22 cellular contexts compared by ENCODE assay signal in genomic region chr15:68201879-68202261, GRCh38. TPM values are rescaled to one million over a fixed set of nuclear protein-coding genes. Genes with fewer than 3 reads are reported as not detected.
A peak's percentile ranks its signal among the peaks of the same experiment; 100 is the strongest.
DNase-seq lines count a peak whose midpoint lies in the region; ATAC-seq and TF ChIP-seq lines count a peak whose summit lies in the region.
"Had no signal": no experiment of that assay in that cellular context is flagged by ENCODE, and none has a peak within 500 bp of the region (broad histone marks: within the 10 kb centered on the region; RNA-seq: fewer than 3 reads in every experiment).

No MANE protein-coding gene starts in this region.

- H3K4me1 ChIP-seq in BLaER1, result peaks cover 79% of the 10 kb centered on the region
- H3K4me1 ChIP-seq in muscle layer of duodenum (ENCODE audit: control insufficient read depth in 1 of 2, insufficient read depth in 2 of 2, low read length in 2 of 2), result peaks cover 14 to 25% of the 10 kb centered on the region in 2 donors
- peaks cover 8 to 23% of the 10 kb centered on the region in 2 donors for H3K4me1 ChIP-seq in thyroid gland

- H3K9ac ChIP-seq in BLaER1, result peak overlapping the region; percentile 46

- H3K9me3 ChIP-seq in BLaER1 (no peaks in the 10 kb centered on the region), muscle layer of duodenum (ENCODE audit: control insufficient read depth in 1 of 2, low read length in 2 of 2) (no peaks in the 10 kb centered on the region), thyroid gland (no peaks in the 10 kb centered on the region)
- H3K9me3 ChIP-seq: ascending aorta had no signal

- peaks cover 23% of the 10 kb centered on the region for H3K36me3 ChIP-seq in BLaER1
- H3K36me3 ChIP-seq in muscle layer of duodenum (ENCODE audit: control insufficient read depth in 1 of 2, insufficient read depth in 2 of 2, low read length in 2 of 2), result no peaks in the 10 kb centered on the region
- H3K36me3 ChIP-seq in thyroid gland, result no peaks in the 10 kb centered on the region
- H3K36me3 ChIP-seq: ascending aorta had no signal

- no peak overlapping the region for H3K4me3 Mint-ChIP-seq in WTC11
- H3K4me3 Mint-ChIP-seq: CD8-positive, alpha-beta memory T cell; T-helper 2 cell treated with Interferon-gamma antibody and Interleukin-4, amounts not matched to agents 5 μg/mL and 100 μg/mL, for 36 hours had no signal

- no peak for TF ChIP-seq POLR2A in thyroid gland (IDR thresholded peaks at IDR 0.05)

- H3K9me3 Mint-ChIP-seq in WTC11, result no peaks in the 10 kb centered on the region
- H3K9me3 Mint-ChIP-seq: CD8-positive, alpha-beta memory T cell; T-helper 2 cell treated with Interferon-gamma antibody and Interleukin-4, amounts not matched to agents 5 μg/mL and 100 μg/mL, for 36 hours had no signal

- H3K27me3 ChIP-seq in BLaER1, result no peaks in the 10 kb centered on the region
- H3K27me3 ChIP-seq in muscle layer of duodenum (ENCODE audit: low read depth, low read length), result no peaks in the 10 kb centered on the region
- no peaks in the 10 kb centered on the region for H3K27me3 ChIP-seq in thyroid gland
- H3K27me3 ChIP-seq: ascending aorta had no signal

- TF ChIP-seq CTCF in WTC11 (IDR thresholded peaks at IDR 0.05) (no peak), thyroid gland (IDR thresholded peaks at IDR 0.05) (no peak)

- H3K27ac ChIP-seq in BLaER1 (peak overlapping the region; percentile 65), muscle layer of duodenum (ENCODE audit: low read length) (peak overlapping the region; percentile 39), thyroid gland (no peak overlapping the region)
- H3K27ac ChIP-seq: ascending aorta, skin epidermis, VCaP had no signal

- WGBS in thyroid gland, 2 donors, result 45 to 58% methylated on average over 3 of the region's 3 CpGs

- no peaks in the 10 kb centered on the region; the same call in 1 of the 2 replicates for H3K36me3 Mint-ChIP-seq in WTC11

- POLR2A ChIA-PET in WTC11 (lab: Charles Lee), result interaction anchor here (0.7 to 1.0 kb wide), 2 partner anchors 10 to 361 kb away, joined by 3 to 4 read pairs; no protein-coding TSS in a partner anchor

- H3K27ac Mint-ChIP-seq in WTC11, result peak overlapping the region; percentile 4; the same call in 1 of the 2 replicates
- H3K27ac Mint-ChIP-seq: T-helper 2 cell treated with Interferon-gamma antibody and Interleukin-4, amounts not matched to agents 5 μg/mL and 100 μg/mL, for 36 hours had no signal

- no peak for ATAC-seq in WTC11
- no peak for ATAC-seq in HG02852 (IDR thresholded peaks at IDR 0.05; ENCODE audit: unreplicated experiment)
- ATAC-seq: HCT116 had no signal

- peaks cover 38% of the 10 kb centered on the region for H4K20me1 ChIP-seq in BLaER1

- no peaks in the 10 kb centered on the region for H3K27me3 Mint-ChIP-seq in WTC11 (ENCODE audit: low read depth)

- H3K4me3 ChIP-seq in BLaER1 (no peak overlapping the region), muscle layer of duodenum (ENCODE audit: low read depth in 1 of 2, low read length in 2 of 2) (no peak overlapping the region), thyroid gland (replicated peaks in 1 of 3) (no peak overlapping the region)
- H3K4me3 ChIP-seq: ascending aorta, skin epidermis had no signal

- peaks cover 46% of the 10 kb centered on the region for H3K4me1 Mint-ChIP-seq in WTC11
- H3K4me1 Mint-ChIP-seq: CD8-positive, alpha-beta memory T cell had no signal

- CTCF ChIA-PET in WTC11 (lab: Charles Lee), result interaction anchor here (0.6 to 1.9 kb wide), 4 partner anchors 9 to 324 kb away, joined by 3 to 11 read pairs (median 3); no protein-coding TSS in a partner anchor

- DNase-seq in D341Med (ENCODE audit: low spot score), result peak; percentile 61
- DNase-seq in WTC11 (ENCODE audit: low spot score), result no peak
- no peak for DNase-seq in RKO (ENCODE audit: low spot score)
- DNase-seq in thyroid gland, result no peak
- no peak for DNase-seq in MV-4-11 (lab: John Stamatoyannopoulos, UW)
- DNase-seq: activated naive CD4-positive, alpha-beta T cell treated with anti-CD3 and anti-CD28 coated beads, Interleukin-2, amount 50 U/mL, for 16 hours; activated T-cell treated with anti-CD3 and anti-CD28 coated beads, Interleukin-2, amount 50 U/mL, for 1 hour; CD8-positive, alpha-beta memory T cell; DMS79; islet precursor cell; NCI-H1048; NCI-H187 treated with DMSO at 0.1 percent for 48 hours; NCI-H2227 treated with DMSO at 0.1 percent for 48 hours; stimulated activated CD4-positive, alpha-beta T cell treated with anti-CD3 and anti-CD28 coated beads, Interleukin-1b, Interleukin-23, amount 100 ng/mL, for 48 hours had no signal

- intact Hi-C loops in thyroid gland (cut with DNase I), result no loop called here

- peak overlapping the region; percentile 90 for H3K4me2 ChIP-seq in BLaER1

TF ChIP-seq in WTC11, 78 proteins besides CTCF, POLR2A, EP300 and RAD21:
- TF ChIP-seq FOXP4 (CRISPR knock-in tag; IDR thresholded peaks at IDR 0.05) (no peak), GRHL2 (CRISPR knock-in tag; IDR thresholded peaks at IDR 0.05; ENCODE audit: insufficient replicate concordance, severe bottlenecking) (no peak), HMGXB4 (CRISPR knock-in tag; IDR thresholded peaks at IDR 0.05) (no peak), USF2 (CRISPR knock-in tag; IDR thresholded peaks at IDR 0.05) (no peak), E2F4 (CRISPR knock-in tag; IDR thresholded peaks at IDR 0.05; ENCODE audit: borderline replicate concordance, low read depth) (no peak), ERG (CRISPR knock-in tag; IDR thresholded peaks at IDR 0.05) (no peak)
TF ChIP-seq in WTC11: peak in this region for 0.

RNA-seq across cellular contexts. Expression of gene CALML4, which starts 3.3 kb away (rescaled TPM):
- 8.9 to 10.1 TPM (median 9.8 TPM) in 3 replicates for total RNA-seq in WTC11 (2021)
- 1 to 10 TPM; 3.0 to 5.1 (median 3.8) TPM for total RNA-seq in thyroid gland

RNA-seq across cellular contexts. Expression of gene CLN6, which starts 27.7 kb away (rescaled TPM):
- total RNA-seq in WTC11 (2021) (50.2 to 52.2 TPM (median 50.8 TPM) in 3 replicates), thyroid gland (10 to 100 TPM; 24.8 to 34.3 (median 32.4) TPM)

Comparison
In these comparisons a context has a peak if more than half of its experiments do, and no peak if none do; other contexts are left out.
1. H3K27ac ChIP-seq: peak in BLaER1 (single experiment) and muscle layer of duodenum (single experiment); none in thyroid gland (0 of 3).